In the genomic region with DNA sequence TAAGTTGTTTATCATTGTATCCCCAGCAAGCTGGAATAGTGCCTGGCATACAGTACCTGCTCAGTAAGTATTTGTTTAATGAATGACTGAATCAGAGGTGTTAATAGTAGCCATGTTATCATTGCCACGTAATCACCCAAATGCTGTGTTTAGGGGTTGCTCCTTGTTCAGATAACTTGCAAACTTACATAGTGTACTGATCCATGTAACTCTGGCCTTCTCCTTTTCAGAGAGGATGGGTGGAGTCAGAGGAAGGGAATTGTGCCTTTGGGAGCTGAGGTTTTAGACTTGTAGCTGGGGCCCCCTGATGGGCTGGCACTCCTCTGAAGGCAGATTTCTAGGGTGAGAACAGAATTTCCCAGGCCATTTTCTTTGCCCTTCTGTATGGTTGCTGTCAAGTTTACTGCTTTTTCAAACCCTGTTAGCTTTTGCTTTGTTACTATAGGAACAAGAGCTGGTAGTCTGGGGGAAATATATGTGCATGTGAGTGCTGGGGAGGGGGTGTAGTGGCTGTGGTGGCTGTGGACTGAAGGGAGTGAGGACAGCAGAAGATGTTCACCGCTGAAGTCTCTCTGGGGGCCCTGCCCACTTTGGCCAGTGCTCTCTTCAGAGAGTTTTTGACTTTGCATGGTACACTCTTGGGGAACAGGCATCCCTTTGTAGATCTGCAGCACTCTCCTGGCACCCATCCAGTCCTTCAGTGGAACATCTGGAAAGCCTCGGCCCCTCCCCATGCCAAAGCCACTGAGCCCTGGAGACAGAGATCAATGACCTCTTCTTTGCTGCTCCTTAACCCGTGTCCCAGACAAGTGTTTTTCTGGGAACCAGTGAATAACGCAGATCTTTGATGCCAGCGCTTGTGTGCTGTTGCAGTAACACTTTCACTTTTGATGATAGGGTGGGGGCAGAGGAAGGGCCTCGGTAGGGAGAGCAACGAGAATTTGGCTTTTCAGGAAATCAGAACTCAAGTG, we compare ENCODE assay signal across 8 cellular contexts.
DNase-seq lines count a peak whose midpoint lies in the region; ATAC-seq and TF ChIP-seq lines count a peak whose summit lies in the region.

No MANE protein-coding gene starts in this region.

- ATAC-seq in T-helper 17 cell = peak; percentile 47
- ATAC-seq in effector memory CD8-positive, alpha-beta T cell (replicated peaks) = peak; percentile 36
- ATAC-seq in HG02759 (IDR thresholded peaks at IDR 0.05; ENCODE audit: unreplicated experiment) = no peak

- H3K4me3 Mint-ChIP-seq in T-helper 17 cell (peak overlapping the region; percentile 84), Calu3 (ENCODE audit: low read depth, unreplicated experiment) (no peak overlapping the region)
- peak overlapping the region; percentile 80 for H3K4me3 Mint-ChIP-seq in effector memory CD8-positive, alpha-beta T cell

- BruUV-seq in Calu3 (replicated peaks; lab: Mats Ljungman, UMichigan) = no TSS peak

- H3K9ac ChIP-seq in mucosa of stomach (ENCODE audit: low read length) = peak overlapping the region; percentile 10

- H3K4me3 ChIP-seq in mucosa of stomach (ENCODE audit: low read length) (peak overlapping the region; percentile 28), uterus (peak overlapping the region; percentile 8 to 28)

- peak; percentile 29 for DNase-seq in activated T-cell treated with anti-CD3 and anti-CD28 coated beads, Interleukin-2, amount 50 U/mL, for 1 hour
- DNase-seq in activated T-cell treated with anti-CD3 and anti-CD28 coated beads for 4 hours (no peak), T-helper 17 cell (no peak), uterus (peak; percentile 60 to 72), Calu3 (no peak)
- no peak for DNase-seq in effector memory CD8-positive, alpha-beta T cell

- H3K4me1 ChIP-seq in mucosa of stomach (ENCODE audit: control insufficient read depth, insufficient read depth, low read length) = peaks cover 18% of the 10 kb centered on the region
- no peaks in the 10 kb centered on the region for H3K4me1 ChIP-seq in uterus

- H3K27me3 ChIP-seq in mucosa of stomach (ENCODE audit: control insufficient read depth, insufficient read depth, low read length) (no peaks in the 10 kb centered on the region), uterus (no peaks in the 10 kb centered on the region)

- H3K27me3 Mint-ChIP-seq in T-helper 17 cell (no peaks in the 10 kb centered on the region), Calu3 (ENCODE audit: unreplicated experiment) (no peaks in the 10 kb centered on the region)
- H3K27me3 Mint-ChIP-seq in effector memory CD8-positive, alpha-beta T cell = no peaks in the 10 kb centered on the region

- H3K9me3 ChIP-seq in T-helper 17 cell (ENCODE audit: control insufficient read depth, low read length, poor library complexity, severe bottlenecking) = no peaks in the 10 kb centered on the region
- no peaks in the 10 kb centered on the region for H3K9me3 ChIP-seq in mucosa of stomach (ENCODE audit: control insufficient read depth, low read length)
- no peaks in the 10 kb centered on the region for H3K9me3 ChIP-seq in uterus

- peak overlapping the region; percentile 71 to 73 for H3K27ac ChIP-seq in uterus

- H3K4me1 Mint-ChIP-seq in T-helper 17 cell (peaks cover 29% of the 10 kb centered on the region), Calu3 (ENCODE audit: low read depth, unreplicated experiment) (peaks cover 17% of the 10 kb centered on the region)
- H3K4me1 Mint-ChIP-seq in effector memory CD8-positive, alpha-beta T cell (ENCODE audit: low read depth in 2 of 2) = peaks cover 27 to 32% of the 10 kb centered on the region in 2 donors

- H3K36me3 Mint-ChIP-seq in T-helper 17 cell (ENCODE audit: low read depth) = no peaks in the 10 kb centered on the region
- peaks cover 4% of the 10 kb centered on the region for H3K36me3 Mint-ChIP-seq in effector memory CD8-positive, alpha-beta T cell (ENCODE audit: insufficient read depth)
- H3K36me3 Mint-ChIP-seq in Calu3 (ENCODE audit: insufficient read depth, unreplicated experiment) = no peaks in the 10 kb centered on the region

- CTCF ChIA-PET in Calu3 (lab: Charles Lee) = no interaction called here

- TF ChIP-seq POLR2A in uterus (IDR thresholded peaks at IDR 0.05) = no peak

- H3K36me3 ChIP-seq in mucosa of stomach (ENCODE audit: control insufficient read depth, insufficient read depth, low read length) = no peaks in the 10 kb centered on the region
- H3K36me3 ChIP-seq in uterus = no peaks in the 10 kb centered on the region

- H3K9me3 Mint-ChIP-seq in effector memory CD8-positive, alpha-beta T cell = no peaks in the 10 kb centered on the region
- H3K9me3 Mint-ChIP-seq in Calu3 (ENCODE audit: low read depth, unreplicated experiment) = no peaks in the 10 kb centered on the region

- H3K27ac Mint-ChIP-seq in T-helper 17 cell (peak overlapping the region; percentile 56), Calu3 (ENCODE audit: unreplicated experiment) (no peak overlapping the region)
- peak overlapping the region; percentile 80 to 83 for H3K27ac Mint-ChIP-seq in effector memory CD8-positive, alpha-beta T cell

- TF ChIP-seq CTCF in uterus (IDR thresholded peaks at IDR 0.05) (peak in 2 of 4 experiments; percentile 4 to 6), Calu3 (IDR thresholded peaks at IDR 0.05; ENCODE audit: unreplicated experiment) (no peak)

- intact Hi-C loops in uterus (cut with DNase I; ENCODE audit: low total_unique reads) = no loop called here
- intact Hi-C loops in Calu3 (cut with micrococcal nuclease; ENCODE audit: unreplicated experiment) = no loop called here

Comparison
In these comparisons a context has a peak if more than half of its experiments do, and no peak if none do; other contexts are left out.
1. DNase-seq: peak in activated T-cell treated with anti-CD3 and anti-CD28 coated beads, Interleukin-2, amount 50 U/mL, for 1 hour (single experiment) and uterus (2 of 2); none in activated T-cell treated with anti-CD3 and anti-CD28 coated beads for 4 hours (single experiment), T-helper 17 cell (0 of 3), effector memory CD8-positive, alpha-beta T cell (0 of 3) and Calu3 (single experiment).